10 cellular contexts compared by ENCODE assay signal in genomic region chr4:153649572-153649991, GRCh38. TPM values are rescaled to one million over a fixed set of nuclear protein-coding genes. Genes with fewer than 3 reads are reported as not detected.
A peak's percentile ranks its signal among the peaks of the same experiment; 100 is the strongest.
DNase-seq lines count a peak whose midpoint lies in the region; ATAC-seq and TF ChIP-seq lines count a peak whose summit lies in the region.
"Had no signal": no experiment of that assay in that cellular context is flagged by ENCODE, and none has a peak within 500 bp of the region (broad histone marks: within the 10 kb centered on the region; RNA-seq: fewer than 3 reads in every experiment).

No MANE protein-coding gene starts in this region.

- no peaks in the 10 kb centered on the region for H3K36me3 ChIP-seq in neural progenitor cell

- peaks cover 10% of the 10 kb centered on the region for H3K4me1 Mint-ChIP-seq in neural progenitor cell
- peaks cover 13% of the 10 kb centered on the region in 2 donors for H3K4me1 Mint-ChIP-seq in natural killer cell
- peaks cover 18 to 20% of the 10 kb centered on the region in 2 donors for H3K4me1 Mint-ChIP-seq in immature natural killer cell

- H2AFZ ChIP-seq in neural progenitor cell (replicated peaks), result no peak overlapping the region

- no peaks in the 10 kb centered on the region for H3K9me3 ChIP-seq in neural progenitor cell (ENCODE audit: low read depth)
- H3K9me3 ChIP-seq: Caco-2 had no signal

- H3K27ac Mint-ChIP-seq in neural progenitor cell, result no peak overlapping the region
- H3K27ac Mint-ChIP-seq in natural killer cell, result no peak overlapping the region
- no peak overlapping the region for H3K27ac Mint-ChIP-seq in immature natural killer cell

- H3F3A ChIP-seq in neural progenitor cell (ENCODE audit: low read depth), result peaks cover 7% of the 10 kb centered on the region

- H3K9me3 Mint-ChIP-seq in neural progenitor cell (peaks cover 3% of the 10 kb centered on the region), natural killer cell (no peaks in the 10 kb centered on the region), immature natural killer cell (no peaks in the 10 kb centered on the region)

- H3K27me3 Mint-ChIP-seq in neural progenitor cell (ENCODE audit: insufficient read depth, low read depth), result no peaks in the 10 kb centered on the region
- H3K27me3 Mint-ChIP-seq in natural killer cell (ENCODE audit: low read depth in 2 of 2), result no peaks in the 10 kb centered on the region
- H3K27me3 Mint-ChIP-seq in immature natural killer cell (ENCODE audit: low read depth in 3 of 3), result peaks cover 0 to 2% (median 0%) of the 10 kb centered on the region in 3 donors

- H3K4me2 ChIP-seq in neural progenitor cell, result no peak overlapping the region

- H3K9ac ChIP-seq in neural progenitor cell, result no peak overlapping the region

- ATAC-seq in natural killer cell, result no peak

- H3K4me1 ChIP-seq in neural progenitor cell, result peaks cover 4% of the 10 kb centered on the region
- H3K4me1 ChIP-seq: Caco-2 had no signal

- peak; percentile 28 for DNase-seq in SIG-M5 treated with dmso at 0.1 percent for 504 hours (lab: John Stamatoyannopoulos, UW; ENCODE audit: unreplicated experiment)
- DNase-seq in SIG-M5 (lab: John Stamatoyannopoulos, UW), result no peak
- no peak for DNase-seq in astrocyte of the cerebellum (ENCODE audit: low read depth)
- DNase-seq in neural progenitor cell (ENCODE audit: low spot score), result peak; percentile 67
- no peak for DNase-seq in natural killer cell
- no peak for DNase-seq in immature natural killer cell
- DNase-seq in NCI-H774 (lab: John Stamatoyannopoulos, UW), result no peak
- DNase-seq: activated gamma-delta T cell treated with Interleukin-2 at 50 U/mL for 16 hours had no signal

- H3K79me2 ChIP-seq in neural progenitor cell (ENCODE audit: low read depth), result no peaks in the 10 kb centered on the region

- in situ Hi-C loops in astrocyte of the cerebellum (cut with HindIII; ENCODE audit: low sequenced_read_pairs), result no loop called here

- H3K4me3 ChIP-seq in astrocyte of the cerebellum (ENCODE audit: low read depth, low read length) (no peak overlapping the region), neural progenitor cell (no peak overlapping the region)

- H3K36me3 Mint-ChIP-seq in neural progenitor cell (no peaks in the 10 kb centered on the region), natural killer cell (no peaks in the 10 kb centered on the region), immature natural killer cell (no peaks in the 10 kb centered on the region)

- H4K20me1 ChIP-seq in neural progenitor cell (ENCODE audit: low read depth), result no peaks in the 10 kb centered on the region

- no peak overlapping the region for H3K27ac ChIP-seq in neural progenitor cell

- no peak overlapping the region for H3K4me3 Mint-ChIP-seq in neural progenitor cell
- H3K4me3 Mint-ChIP-seq in natural killer cell, result no peak overlapping the region
- H3K4me3 Mint-ChIP-seq in immature natural killer cell, result no peak overlapping the region

- no peaks in the 10 kb centered on the region for H3K27me3 ChIP-seq in neural progenitor cell

- peak; percentile 66 for TF ChIP-seq CTCF in LNCAP (IDR thresholded peaks at IDR 0.05)
- peak; percentile 13 for TF ChIP-seq CTCF in astrocyte of the cerebellum (IDR thresholded peaks at IDR 0.05; ENCODE audit: low read depth, low read length, missing control alignments)
- peak; percentile 67 for TF ChIP-seq CTCF in neural progenitor cell (IDR thresholded peaks at IDR 0.05)
- no peak for TF ChIP-seq CTCF in natural killer cell (IDR thresholded peaks at IDR 0.05)

- intact Hi-C loops in natural killer cell (cut with micrococcal nuclease), result no loop called here

RNA-seq across cellular contexts. Expression of gene TLR2, which starts 34.5 kb away (rescaled TPM):
- total RNA-seq in neural progenitor cell (ENCODE audit: low replicate concordance), result 0.22 and 0.34 TPM in 2 replicates
- 10 to 100 TPM in 1 of 3 donors, 1 to 10 TPM in 2; 2.7 to 20.4 (median 6.3) TPM for total RNA-seq in natural killer cell
- 1 to 10 TPM in 2 of 3 donors, under 1 TPM in 1; 0.48 to 2.6 (median 1.5) TPM for polyA plus RNA-seq in immature natural killer cell

Comparison
In these comparisons a context has a peak if more than half of its experiments do, and no peak if none do; other contexts are left out.
1. DNase-seq: peak in SIG-M5 treated with dmso at 0.1 percent for 504 hours (single experiment) and neural progenitor cell (single experiment); none in SIG-M5 (single experiment), astrocyte of the cerebellum (single experiment), natural killer cell (single experiment), immature natural killer cell (0 of 3) and NCI-H774 (single experiment).